11 cellular contexts compared by ENCODE assay signal in the genomic region with DNA sequence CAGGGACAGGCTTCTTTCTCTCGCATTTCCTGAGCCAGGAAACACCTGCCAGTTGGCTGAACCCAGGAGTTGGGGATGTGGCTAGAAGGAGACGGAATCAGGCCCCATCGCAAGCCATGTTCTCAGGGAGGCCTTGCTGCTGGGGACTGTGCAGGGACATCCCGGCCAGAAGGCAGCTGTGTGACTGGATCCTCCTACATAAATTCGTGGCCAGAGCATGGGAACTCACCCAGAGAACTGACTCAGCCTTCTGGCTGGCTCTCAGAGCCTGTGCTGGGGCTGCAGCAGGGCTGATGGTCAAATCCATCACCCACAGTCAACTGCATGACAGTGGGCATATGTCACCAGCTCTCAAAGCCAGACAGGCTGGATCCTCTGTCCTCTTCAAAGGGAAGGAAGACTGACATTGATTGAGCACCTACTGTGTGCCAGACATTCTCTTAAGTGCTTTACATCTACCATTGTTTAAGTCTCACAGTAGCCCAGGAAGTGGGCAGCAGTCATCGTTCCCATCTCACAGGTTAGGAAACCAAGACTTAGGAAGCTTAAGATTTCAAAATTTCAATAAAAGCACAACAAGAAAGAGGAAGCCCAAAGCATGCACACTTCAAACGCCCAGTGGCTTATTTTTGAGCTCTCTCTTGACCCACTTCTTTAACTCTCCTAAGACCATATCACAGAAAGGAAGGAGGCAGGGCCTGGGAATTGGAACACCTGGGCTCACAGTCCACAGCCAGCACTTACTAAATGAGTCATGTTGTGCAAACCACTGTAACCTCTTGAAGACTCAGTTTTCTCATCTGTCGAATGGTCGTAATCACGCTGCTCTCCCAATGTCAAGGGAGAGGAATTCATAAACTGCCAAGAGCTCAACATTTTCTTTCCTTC.
DNase-seq lines count a peak whose midpoint lies in the region; ATAC-seq and TF ChIP-seq lines count a peak whose summit lies in the region.
"Had no signal": no experiment of that assay in that cellular context is flagged by ENCODE, and none has a peak within 500 bp of the region (broad histone marks: within the 10 kb centered on the region; RNA-seq: fewer than 3 reads in every experiment).

No MANE protein-coding gene starts in this region.

- DNase-seq in NCI-H446 treated with DMSO at 0.1 percent for 48 hours (lab: John Stamatoyannopoulos, UW) (peak; percentile 50), NCI-H446 (lab: John Stamatoyannopoulos, UW) (no peak), RKO (ENCODE audit: low spot score) (peak; percentile 43), fibroblast of pulmonary artery (ENCODE audit: low read depth) (peak; percentile 33), stromal cell of bone marrow (ENCODE audit: low read depth) (peak; percentile 56), LoVo (ENCODE audit: low spot score) (no peak)
- DNase-seq: activated T-cell treated with anti-CD3 and anti-CD28 coated beads, Interleukin-2, amount 50 U/mL, for 4 hours; caudate nucleus; NCI-H82 had no signal

- no peak for ATAC-seq in HG02884 (IDR thresholded peaks at IDR 0.05; ENCODE audit: unreplicated experiment)
- no peak for ATAC-seq in GM18873 (IDR thresholded peaks at IDR 0.05; ENCODE audit: low FRiP score, unreplicated experiment)
- ATAC-seq: activated T-cell treated with anti-CD3 and anti-CD28 coated beads, Interleukin-2, amount 50 U/mL, for 4 hours had no signal

- no peak for TF ChIP-seq CTCF in fibroblast of pulmonary artery (IDR thresholded peaks at IDR 0.05; ENCODE audit: low read length, missing control alignments)

- H3K4me3 ChIP-seq in fibroblast of pulmonary artery (replicated peaks; ENCODE audit: low read depth, low read length): no peak overlapping the region

Comparison
In these comparisons a context has a peak if more than half of its experiments do, and no peak if none do; other contexts are left out.
1. DNase-seq: peak in NCI-H446 treated with DMSO at 0.1 percent for 48 hours (single experiment), RKO (single experiment), fibroblast of pulmonary artery (single experiment) and stromal cell of bone marrow (single experiment); none in NCI-H446 (0 of 2) and LoVo (single experiment).